In genomic region chr21:15506086-15506485, GRCh38 we compare ENCODE assay signal across 8 cellular contexts.
"Had no signal": no experiment of that assay in that cellular context is flagged by ENCODE, and none has a peak within 500 bp of the region (broad histone marks: within the 10 kb centered on the region; RNA-seq: fewer than 3 reads in every experiment).

No MANE protein-coding gene starts in this region.

- DNase-seq: H9, HCEC 1CT, IMR-90 had no signal

- H2AFZ ChIP-seq: GM23338 had no signal

- H3K4me1 Mint-ChIP-seq: GM23338, H9 had no signal

- FAIRE-seq: H1, H54, HTR-8/SVneo, K562 had no signal

- H3K4me2 ChIP-seq: GM23338 had no signal

- H3K4me3 ChIP-seq: GM23338, K562 had no signal

- H3K4me3 Mint-ChIP-seq: GM23338, H9 had no signal

- H3K9me3 Mint-ChIP-seq: GM23338, H9 had no signal

- H3K27ac Mint-ChIP-seq: GM23338, H9 had no signal
